In genomic region chr7:104933433-104934074, GRCh38 we compare ENCODE assay signal across 23 cellular contexts.
DNase-seq lines count a peak whose midpoint lies in the region; ATAC-seq, FAIRE-seq and TF ChIP-seq lines count a peak whose summit lies in the region.
"Had no signal": no experiment of that assay in that cellular context is flagged by ENCODE, and none has a peak within 500 bp of the region (broad histone marks: within the 10 kb centered on the region; RNA-seq: fewer than 3 reads in every experiment).

No MANE protein-coding gene starts in this region.

- H3K9me3 Mint-ChIP-seq in GM23338 (no peaks in the 10 kb centered on the region; the same call in 2 of the 3 replicates), nephron progenitor cell (no peaks in the 10 kb centered on the region)
- H3K9me3 Mint-ChIP-seq in activated T-cell treated with anti-CD3 and anti-CD28 coated beads, Interleukin-2, amount 50 U/mL, for 24 hours: no peaks in the 10 kb centered on the region
- H3K9me3 Mint-ChIP-seq: activated naive CD4-positive, alpha-beta T cell treated with anti-CD3 and anti-CD28 coated beads for 36 hours; naive thymus-derived CD8-positive, alpha-beta T cell had no signal

- no peak for FAIRE-seq in GM12878 (lab: Jason Lieb, UNC)
- FAIRE-seq: astrocyte, frontal cortex had no signal

- CTCF ChIA-PET in GM12878 (lab: Yijun Ruan, JAX): no interaction called here

- WGBS in GM12878 (ENCODE audit: insufficient coverage, insufficient replicate concordance, low lambda C conversion rate, missing lambda C conversion rate): 56% methylated on average over 5 of the region's 7 CpGs

- no peak overlapping the region for H3K27ac Mint-ChIP-seq in GM23338
- H3K27ac Mint-ChIP-seq in nephron progenitor cell: peak overlapping the region; percentile 12
- no peak overlapping the region for H3K27ac Mint-ChIP-seq in activated T-cell treated with anti-CD3 and anti-CD28 coated beads, Interleukin-2, amount 50 U/mL, for 24 hours
- H3K27ac Mint-ChIP-seq: activated naive CD4-positive, alpha-beta T cell treated with anti-CD3 and anti-CD28 coated beads for 36 hours had no signal

- H3K4me2 ChIP-seq in GM23338 (no peak overlapping the region), GM12878 (ENCODE audit: control insufficient read depth, insufficient read depth) (no peak overlapping the region)
- H3K4me2 ChIP-seq: SK-N-SH had no signal

- intact Hi-C loops in GM12878 (cut with micrococcal nuclease; ENCODE audit: unreplicated experiment): no loop called here

- no peak overlapping the region for H3K9ac ChIP-seq in GM12878 (ENCODE audit: control insufficient read depth, insufficient read depth, low read length)
- H3K9ac ChIP-seq: SK-N-SH had no signal

- no peaks in the 10 kb centered on the region for H3K9me3 ChIP-seq in GM12878 (replicated peaks; ENCODE audit: control insufficient read depth, insufficient read depth, low read length)
- H3K9me3 ChIP-seq: SK-N-SH, spleen, tibial artery had no signal

- no TSS peak for BruUV-seq in GM12878 (replicated peaks; lab: Mats Ljungman, UMichigan)

- H3K27me3 Mint-ChIP-seq in GM23338 (ENCODE audit: insufficient read depth, low read depth, poor library complexity) (peaks cover 2% of the 10 kb centered on the region), nephron progenitor cell (ENCODE audit: low read depth, poor library complexity) (peaks cover 3% of the 10 kb centered on the region)
- H3K27me3 Mint-ChIP-seq in activated T-cell treated with anti-CD3 and anti-CD28 coated beads, Interleukin-2, amount 50 U/mL, for 24 hours: no peaks in the 10 kb centered on the region
- H3K27me3 Mint-ChIP-seq: naive thymus-derived CD8-positive, alpha-beta T cell; progenitor cell of endocrine pancreas had no signal

- TF ChIP-seq CTCF in GM23338 (conservative IDR thresholded peaks at IDR 0.05; ENCODE audit: low read depth in 2 of 2): no peak
- no peak for TF ChIP-seq CTCF in GM12878 (IDR thresholded peaks at IDR 0.05 in 2 of 3, conservative IDR thresholded peaks at IDR 0.05 in 1 of 3; ENCODE audit: control insufficient read depth in 2 of 3, extremely low read depth in 1 of 3, insufficient read depth in 1 of 3, low read depth in 3 of 3, low read length in 3 of 3)
- no peak for TF ChIP-seq CTCF in nephron progenitor cell (IDR thresholded peaks at IDR 0.05)

- H3K36me3 ChIP-seq in GM23338 (ENCODE audit: insufficient read depth) (no peaks in the 10 kb centered on the region), GM12878 (ENCODE audit: control insufficient read depth in 2 of 2, insufficient read depth in 2 of 2, low read length in 1 of 2) (no peaks in the 10 kb centered on the region)
- H3K36me3 ChIP-seq: spleen, tibial artery had no signal

- POLR2A ChIA-PET in GM12878 (lab: Charles Lee): interaction anchor here (0.7 to 0.9 kb wide), 2 partner anchors 16 to 47 kb away, joined by 3 to 5 read pairs; no protein-coding TSS in a partner anchor

- H2AFZ ChIP-seq in GM23338: no peak overlapping the region
- H2AFZ ChIP-seq in GM12878 (ENCODE audit: control insufficient read depth, low read depth, low read length): no peak overlapping the region

- in situ Hi-C loops in GM12878 (cut with MboI): no loop called here

- TF ChIP-seq RAD21 in GM12878 (IDR thresholded peaks at IDR 0.05; ENCODE audit: insufficient read depth, low read depth, low read length): no peak

- H3F3A ChIP-seq in GM23338 (replicated peaks; ENCODE audit: low read depth): peaks cover 6% of the 10 kb centered on the region; the same call in 1 of the 2 replicates

- SMC1A ChIA-PET in GM12878 (lab: Charles Lee; ENCODE audit: uncharacterized antibody, unreplicated experiment): no interaction called here

- RAD21 ChIA-PET in GM12878 (lab: Charles Lee; ENCODE audit: unreplicated experiment): no interaction called here

- no peaks in the 10 kb centered on the region for H4K20me1 ChIP-seq in GM23338 (replicated peaks; ENCODE audit: insufficient read depth)
- H4K20me1 ChIP-seq in GM12878 (ENCODE audit: control insufficient read depth, insufficient read depth): no peaks in the 10 kb centered on the region

- no peaks in the 10 kb centered on the region for H3K36me3 Mint-ChIP-seq in GM23338 (ENCODE audit: low read depth)
- no peaks in the 10 kb centered on the region for H3K36me3 Mint-ChIP-seq in nephron progenitor cell (ENCODE audit: low read depth)
- H3K36me3 Mint-ChIP-seq in activated T-cell treated with anti-CD3 and anti-CD28 coated beads, Interleukin-2, amount 50 U/mL, for 24 hours (ENCODE audit: low read depth): no peaks in the 10 kb centered on the region
- H3K36me3 Mint-ChIP-seq: naive thymus-derived CD8-positive, alpha-beta T cell had no signal

- H3K4me3 Mint-ChIP-seq in GM23338: no peak overlapping the region; the same call in 2 of the 3 replicates
- no peak overlapping the region for H3K4me3 Mint-ChIP-seq in nephron progenitor cell
- H3K4me3 Mint-ChIP-seq in activated T-cell treated with anti-CD3 and anti-CD28 coated beads, Interleukin-2, amount 50 U/mL, for 24 hours: no peak overlapping the region
- H3K4me3 Mint-ChIP-seq: activated naive CD4-positive, alpha-beta T cell treated with anti-CD3 and anti-CD28 coated beads for 36 hours; H9 had no signal

- no peaks in the 10 kb centered on the region for H3K9me2 ChIP-seq in GM23338 (ENCODE audit: insufficient read depth)
- H3K9me2 ChIP-seq: SK-N-SH had no signal

- H3K4me3 ChIP-seq in GM23338 (no peak overlapping the region), GM12878 (no peak overlapping the region)
- H3K4me3 ChIP-seq: coronary artery, spleen, tibial artery had no signal

- DNase-seq in GM23338 (ENCODE audit: low spot score) (peak; percentile 28), MV-4-11 (lab: John Stamatoyannopoulos, UW) (peak; percentile 74), GM12878 (ENCODE audit: low read depth, low spot score) (no peak), nephron progenitor cell (no peak), SHP77 treated with DMSO at 0.1 percent for 48 hours (lab: John Stamatoyannopoulos, UW) (no peak), mesenteric fat pad (ENCODE audit: low spot score) (no peak)
- DNase-seq in activated T-cell treated with anti-CD3 and anti-CD28 coated beads, Interleukin-2, amount 50 U/mL, for 24 hours: no peak
- DNase-seq: activated CD4-positive, alpha-beta T cell treated with anti-CD3 and anti-CD28 coated beads, Interleukin-2, amount 50 U/mL, for 4 hours; activated naive CD4-positive, alpha-beta T cell treated with anti-CD3 and anti-CD28 coated beads for 36 hours; activated T-cell treated with anti-CD3 and anti-CD28 coated beads for 4 hours; H9; KG1; naive thymus-derived CD8-positive, alpha-beta T cell; NCI-H1436; NCI-H446 treated with DMSO at 0.1 percent for 48 hours; SK-N-SH; spleen; tibial artery had no signal

- H3K4me1 Mint-ChIP-seq in GM23338: peaks cover 17% of the 10 kb centered on the region
- peaks cover 71% of the 10 kb centered on the region for H3K4me1 Mint-ChIP-seq in nephron progenitor cell
- H3K4me1 Mint-ChIP-seq in activated T-cell treated with anti-CD3 and anti-CD28 coated beads, Interleukin-2, amount 50 U/mL, for 24 hours (ENCODE audit: low read depth): no peaks in the 10 kb centered on the region

- no peak for TF ChIP-seq EP300 in GM12878 (IDR thresholded peaks at IDR 0.05; ENCODE audit: borderline replicate concordance in 1 of 2, control insufficient read depth in 1 of 2, low read depth in 2 of 2, low read length in 2 of 2)

- no peaks in the 10 kb centered on the region for H3K79me2 ChIP-seq in GM23338 (replicated peaks; ENCODE audit: insufficient read depth)
- no peaks in the 10 kb centered on the region for H3K79me2 ChIP-seq in GM12878 (ENCODE audit: control insufficient read depth, insufficient read depth, low read length)

- no peaks in the 10 kb centered on the region for H3K27me3 ChIP-seq in GM23338 (ENCODE audit: insufficient read depth)
- no peaks in the 10 kb centered on the region for H3K27me3 ChIP-seq in GM12878 (replicated peaks in 1 of 2; ENCODE audit: control insufficient read depth in 2 of 2, insufficient read depth in 2 of 2, low read length in 1 of 2)
- H3K27me3 ChIP-seq: spleen, tibial artery had no signal

- H3K27ac ChIP-seq in GM23338 (ENCODE audit: low read depth) (no peak overlapping the region), GM12878 (ENCODE audit: control insufficient read depth, insufficient read depth) (no peak overlapping the region)
- H3K27ac ChIP-seq: coronary artery, tibial artery had no signal

- peak; percentile 52 for ATAC-seq in GM23338
- ATAC-seq in GM12878: peak; percentile 65
- no peak for ATAC-seq in GM21717 (IDR thresholded peaks at IDR 0.05; ENCODE audit: unreplicated experiment)
- ATAC-seq: naive thymus-derived CD8-positive, alpha-beta T cell had no signal

- TF ChIP-seq POLR2A in GM12878 (IDR thresholded peaks at IDR 0.05; ENCODE audit: low read depth, low read length): no peak

- H3K4me1 ChIP-seq in GM23338 (ENCODE audit: insufficient read depth) (peaks cover 7% of the 10 kb centered on the region; the same call in 1 of the 2 replicates), GM12878 (ENCODE audit: control insufficient read depth, insufficient read depth, low read length) (no peaks in the 10 kb centered on the region)
- H3K4me1 ChIP-seq: tibial artery had no signal

TF ChIP-seq in GM23338, 12 proteins besides CTCF, POLR2A, EP300 and RAD21:
- TF ChIP-seq, protein P1, sequence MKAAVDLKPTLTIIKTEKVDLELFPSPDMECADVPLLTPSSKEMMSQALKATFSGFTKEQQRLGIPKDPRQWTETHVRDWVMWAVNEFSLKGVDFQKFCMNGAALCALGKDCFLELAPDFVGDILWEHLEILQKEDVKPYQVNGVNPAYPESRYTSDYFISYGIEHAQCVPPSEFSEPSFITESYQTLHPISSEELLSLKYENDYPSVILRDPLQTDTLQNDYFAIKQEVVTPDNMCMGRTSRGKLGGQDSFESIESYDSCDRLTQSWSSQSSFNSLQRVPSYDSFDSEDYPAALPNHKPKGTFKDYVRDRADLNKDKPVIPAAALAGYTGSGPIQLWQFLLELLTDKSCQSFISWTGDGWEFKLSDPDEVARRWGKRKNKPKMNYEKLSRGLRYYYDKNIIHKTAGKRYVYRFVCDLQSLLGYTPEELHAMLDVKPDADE (IDR thresholded peaks at IDR 0.05): no peak

Comparison
In these comparisons a context has a peak if more than half of its experiments do, and no peak if none do; other contexts are left out.
1. DNase-seq: peak in GM23338 (single experiment) and MV-4-11 (single experiment); none in GM12878 (single experiment), nephron progenitor cell (single experiment), activated T-cell treated with anti-CD3 and anti-CD28 coated beads, Interleukin-2, amount 50 U/mL, for 24 hours (single experiment), SHP77 treated with DMSO at 0.1 percent for 48 hours (single experiment) and mesenteric fat pad (single experiment).